ENCODE assay signal across 8 cellular contexts in genomic region chr16:85610059-85610445, GRCh38. TPM values are rescaled to one million over a fixed set of nuclear protein-coding genes. Genes with fewer than 3 reads are reported as not detected.
DNase-seq lines count a peak whose midpoint lies in the region; FAIRE-seq and TF ChIP-seq lines count a peak whose summit lies in the region.

No MANE protein-coding gene starts in this region.

- H3K4me1 ChIP-seq in Loucy (ENCODE audit: insufficient read depth, low read length, poor library complexity, severe bottlenecking) (peaks cover 69% of the 10 kb centered on the region), prostate gland (replicated peaks) (peaks cover 41% of the 10 kb centered on the region)

- no peak for FAIRE-seq in GM19239 (lab: Jason Lieb, UNC)

- H3K79me2 ChIP-seq in Loucy (ENCODE audit: insufficient read depth, low read length), result peaks cover 90% of the 10 kb centered on the region

- intact Hi-C loops in dorsolateral prefrontal cortex (cut with DNase I), result loop anchor here (2.0 to 10.0 kb wide), 7 partner anchors 55 to 475 kb away; no protein-coding TSS in a partner anchor
- intact Hi-C loops in prostate gland (cut with DNase I), result loop anchor here (2.0 to 10.0 kb wide), 5 partner anchors 53 to 288 kb away; no protein-coding TSS in a partner anchor

- no peak for TF ChIP-seq POLR2A in prostate gland (IDR thresholded peaks at IDR 0.05)

- peak; percentile 73 for DNase-seq in DMS 273 (lab: John Stamatoyannopoulos, UW; ENCODE audit: unreplicated experiment)
- DNase-seq in DMS 273 treated with DMSO at 0.1 percent for 48 hours (lab: John Stamatoyannopoulos, UW), result no peak
- no peak for DNase-seq in dorsolateral prefrontal cortex
- peak; percentile 26 for DNase-seq in prostate gland (ENCODE audit: low spot score)
- DNase-seq in T-helper 9 cell, result no peak
- DNase-seq in GM19239 (ENCODE audit: insufficient read length, low spot score), result no peak
- DNase-seq in cerebellar cortex (ENCODE audit: low spot score), result no peak

- 23% methylated on average over 11 of the region's 11 CpGs for WGBS in prostate gland

- peaks cover 10% of the 10 kb centered on the region; the same call in 1 of the 2 replicates for H3K36me3 ChIP-seq in Loucy (ENCODE audit: insufficient read depth, low read length)
- no peaks in the 10 kb centered on the region for H3K36me3 ChIP-seq in prostate gland

- peak overlapping the region; percentile 61 for H3K9ac ChIP-seq in Loucy (ENCODE audit: low read depth, low read length, poor library complexity, severe bottlenecking)

- H3K27ac ChIP-seq in dorsolateral prefrontal cortex (peak overlapping the region in 13 of 59 donors; percentile 19 to 93 (median 55)), prostate gland (peak overlapping the region; percentile 95)

- H4K20me1 ChIP-seq in Loucy (ENCODE audit: insufficient read depth, low read length, poor library complexity, severe bottlenecking), result peaks cover 64% of the 10 kb centered on the region

- H3K4me2 ChIP-seq in Loucy (ENCODE audit: low read depth, low read length, poor library complexity, severe bottlenecking), result peak overlapping the region; percentile 96

- H3K27me3 ChIP-seq in Loucy (ENCODE audit: insufficient read depth, low read length, poor library complexity, severe bottlenecking) (no peaks in the 10 kb centered on the region), dorsolateral prefrontal cortex (no peaks in the 10 kb centered on the region), prostate gland (replicated peaks; ENCODE audit: insufficient read depth) (no peaks in the 10 kb centered on the region)

- TF ChIP-seq CTCF in Loucy (conservative IDR thresholded peaks at IDR 0.05; ENCODE audit: low read length) (no peak), dorsolateral prefrontal cortex (IDR thresholded peaks at IDR 0.05 in 54 of 56, conservative IDR thresholded peaks at IDR 0.05 in 2 of 56; ENCODE audit: low read depth in 1 of 56, partially characterized antibody in 56 of 56) (no peak), prostate gland (IDR thresholded peaks at IDR 0.05) (no peak)

- H2AFZ ChIP-seq in Loucy (ENCODE audit: low read length), result no peak overlapping the region

- H3K4me3 ChIP-seq in Loucy (ENCODE audit: low read length, poor library complexity, severe bottlenecking) (peak overlapping the region; percentile 66), dorsolateral prefrontal cortex (peak overlapping the region in 44 of 59 donors; percentile 11 to 79 (median 71)), prostate gland (no peak overlapping the region)

- H3K9me2 ChIP-seq in Loucy (replicated peaks; ENCODE audit: low read depth, low read length), result no peaks in the 10 kb centered on the region

- peaks cover 9% of the 10 kb centered on the region for H3F3A ChIP-seq in Loucy (ENCODE audit: low read depth)

- H3K9me3 ChIP-seq in Loucy (ENCODE audit: insufficient read depth, low read depth, low read length) (no peaks in the 10 kb centered on the region), prostate gland (no peaks in the 10 kb centered on the region)

RNA-seq across cellular contexts. Expression of gene GSE1, which starts 3.1 kb away (rescaled TPM):
- total RNA-seq in dorsolateral prefrontal cortex (10 to 100 TPM; 18.4 to 76.6 (median 53.0) TPM), prostate gland (100 to 1,000 TPM in 1 of 2 donors, 10 to 100 TPM in 1; 41.4 to 146 TPM)

Comparison
In these comparisons a context has a peak if more than half of its experiments do, and no peak if none do; other contexts are left out.
1. DNase-seq: peak in DMS 273 (single experiment) and prostate gland (single experiment); none in DMS 273 treated with DMSO at 0.1 percent for 48 hours (single experiment), dorsolateral prefrontal cortex (0 of 10), T-helper 9 cell (single experiment), GM19239 (single experiment) and cerebellar cortex (single experiment).
2. H3K4me3 ChIP-seq: peak in Loucy (single experiment) and dorsolateral prefrontal cortex (44 of 59); none in prostate gland (0 of 2).